17 cellular contexts compared by ENCODE assay signal in genomic region chr2:175233135-175233719, GRCh38. TPM values are rescaled to one million over a fixed set of nuclear protein-coding genes. Genes with fewer than 3 reads are reported as not detected.
DNase-seq lines count a peak whose midpoint lies in the region; ATAC-seq, FAIRE-seq and TF ChIP-seq lines count a peak whose summit lies in the region.
"Had no signal": no experiment of that assay in that cellular context is flagged by ENCODE, and none has a peak within 500 bp of the region (broad histone marks: within the 10 kb centered on the region; RNA-seq: fewer than 3 reads in every experiment).

No MANE protein-coding gene starts in this region.

- peaks cover 29% of the 10 kb centered on the region for H3K27me3 Mint-ChIP-seq in activated T-cell treated with anti-CD3 and anti-CD28 coated beads, Interleukin-2, amount 50 U/mL, for 72 hours (ENCODE audit: low read depth)
- peaks cover 12% of the 10 kb centered on the region for H3K27me3 Mint-ChIP-seq in CD8-positive, alpha-beta T cell (ENCODE audit: low read depth)

- no peak for TF ChIP-seq EP300 in upper lobe of left lung (IDR thresholded peaks at IDR 0.05)

- H3K27ac ChIP-seq in PC-3 (ENCODE audit: low read length) (peak overlapping the region; percentile 20; the same call in 1 of the 2 replicates), upper lobe of left lung (no peak overlapping the region)
- H3K27ac ChIP-seq in CD8-positive, alpha-beta T cell (ENCODE audit: low read depth, low read length): no peak overlapping the region
- H3K27ac ChIP-seq: thyroid gland had no signal

- H3K27ac Mint-ChIP-seq in activated T-cell treated with anti-CD3 and anti-CD28 coated beads, Interleukin-2, amount 50 U/mL, for 72 hours: no peak overlapping the region
- no peak overlapping the region for H3K27ac Mint-ChIP-seq in CD8-positive, alpha-beta T cell
- H3K27ac Mint-ChIP-seq: brain; naive thymus-derived CD4-positive, alpha-beta T cell; WTC11 had no signal

- peaks cover 31% of the 10 kb centered on the region for H3K4me1 Mint-ChIP-seq in activated T-cell treated with anti-CD3 and anti-CD28 coated beads, Interleukin-2, amount 50 U/mL, for 72 hours (ENCODE audit: low read depth)
- H3K4me1 Mint-ChIP-seq in CD8-positive, alpha-beta T cell (ENCODE audit: low read depth): no peaks in the 10 kb centered on the region
- H3K4me1 Mint-ChIP-seq: brain, WTC11 had no signal

- CTCF ChIA-PET in PC-3 (lab: Charles Lee): no interaction called here
- CTCF ChIA-PET in CD8-positive, alpha-beta T cell (lab: Charles Lee): no interaction called here

- peak; percentile 68 to 70 for ATAC-seq in activated T-cell treated with anti-CD3 and anti-CD28 coated beads, Interleukin-2, amount 50 U/mL, for 72 hours (replicated peaks in 1 of 2)
- ATAC-seq in PC-3: peak; percentile 82
- ATAC-seq in upper lobe of left lung (ENCODE audit: low FRiP score in 2 of 2): no peak
- ATAC-seq in CD8-positive, alpha-beta T cell: no peak
- ATAC-seq: activated T-cell treated with anti-CD3 and anti-CD28 coated beads, Interleukin-2, amount 50 U/mL, for 4 hours; naive thymus-derived CD4-positive, alpha-beta T cell; WTC11 had no signal

- H3K9ac ChIP-seq in PC-3 (ENCODE audit: low read length): no peak overlapping the region

- H3K4me2 ChIP-seq in PC-3 (ENCODE audit: low read length): no peak overlapping the region

- peaks cover 2% of the 10 kb centered on the region; the same call in 1 of the 2 replicates for H3K27me3 ChIP-seq in PC-3 (ENCODE audit: low read length)
- no peaks in the 10 kb centered on the region for H3K27me3 ChIP-seq in upper lobe of left lung
- no peaks in the 10 kb centered on the region for H3K27me3 ChIP-seq in CD8-positive, alpha-beta T cell (ENCODE audit: insufficient read depth, low read length)
- H3K27me3 ChIP-seq: thyroid gland had no signal

- H3K36me3 ChIP-seq in PC-3 (ENCODE audit: low read depth, low read length): no peaks in the 10 kb centered on the region
- no peaks in the 10 kb centered on the region for H3K36me3 ChIP-seq in upper lobe of left lung
- no peaks in the 10 kb centered on the region for H3K36me3 ChIP-seq in CD8-positive, alpha-beta T cell (ENCODE audit: insufficient read depth, low read length)
- H3K36me3 ChIP-seq: thyroid gland had no signal

- no peaks in the 10 kb centered on the region for H3K9me2 ChIP-seq in PC-3 (replicated peaks; ENCODE audit: low read length)

- POLR2A ChIA-PET in PC-3 (lab: Charles Lee; ENCODE audit: unreplicated experiment): no interaction called here
- POLR2A ChIA-PET in CD8-positive, alpha-beta T cell (lab: Charles Lee): no interaction called here

- H3K9me3 ChIP-seq in PC-3 (ENCODE audit: low read length) (no peaks in the 10 kb centered on the region), upper lobe of left lung (no peaks in the 10 kb centered on the region)
- H3K9me3 ChIP-seq in CD8-positive, alpha-beta T cell (ENCODE audit: low read length): no peaks in the 10 kb centered on the region
- H3K9me3 ChIP-seq: thyroid gland had no signal

- WGBS in upper lobe of left lung, 2 donors: 44 to 45% methylated on average over 4 of the region's 4 CpGs

- no peak for DNase-seq in activated T-cell treated with anti-CD3 and anti-CD28 coated beads, Interleukin-2, amount 50 U/mL, for 72 hours
- no peak for DNase-seq in activated T-cell treated with anti-CD3 and anti-CD28 coated beads, Interleukin-2, amount 50 U/mL, for 48 hours
- DNase-seq in PC-3: peak; percentile 90
- DNase-seq in epithelial cell of esophagus (ENCODE audit: low read depth): peak; percentile 62
- DNase-seq in urothelium cell line (ENCODE audit: low spot score): peak; percentile 20
- DNase-seq in upper lobe of left lung: no peak
- no peak for DNase-seq in CD8-positive, alpha-beta T cell
- DNase-seq in NAMALWA (ENCODE audit: low spot score): no peak
- DNase-seq: activated T-cell treated with anti-CD3 and anti-CD28 coated beads, Interleukin-2, amount 50 U/mL, for 4 hours; islet precursor cell; naive thymus-derived CD4-positive, alpha-beta T cell; NCI-H345; Right ventricle myocardium superior; small intestine; thyroid gland had no signal

- H3K4me3 ChIP-seq in PC-3 (ENCODE audit: low read length): no peak overlapping the region
- no peak overlapping the region for H3K4me3 ChIP-seq in epithelial cell of esophagus (ENCODE audit: low read length)
- H3K4me3 ChIP-seq in upper lobe of left lung: no peak overlapping the region
- H3K4me3 ChIP-seq in CD8-positive, alpha-beta T cell (ENCODE audit: low read depth, low read length): no peak overlapping the region
- H3K4me3 ChIP-seq: thyroid gland had no signal

- H3F3A ChIP-seq in PC-3 (ENCODE audit: low read length, unreplicated experiment): peaks cover 4% of the 10 kb centered on the region

- H2AFZ ChIP-seq in PC-3 (ENCODE audit: low read length): no peak overlapping the region

- intact Hi-C loops in PC-3 (cut with micrococcal nuclease): no loop called here
- intact Hi-C loops in CD8-positive, alpha-beta T cell (cut with DNase I, micrococcal nuclease): no loop called here

- TF ChIP-seq POLR2A in upper lobe of left lung (IDR thresholded peaks at IDR 0.05): no peak

- no peak overlapping the region for H3K4me3 Mint-ChIP-seq in activated T-cell treated with anti-CD3 and anti-CD28 coated beads, Interleukin-2, amount 50 U/mL, for 72 hours
- no peak overlapping the region for H3K4me3 Mint-ChIP-seq in CD8-positive, alpha-beta T cell
- H3K4me3 Mint-ChIP-seq: activated T-cell treated with anti-CD3 and anti-CD28 coated beads, Interleukin-2, amount 50 U/mL, for 4 hours; brain; naive thymus-derived CD4-positive, alpha-beta T cell; WTC11 had no signal

- no peaks in the 10 kb centered on the region for H4K20me1 ChIP-seq in PC-3 (ENCODE audit: low read length)

- peaks cover 7 to 10% of the 10 kb centered on the region in 2 donors for H3K9me3 Mint-ChIP-seq in activated T-cell treated with anti-CD3 and anti-CD28 coated beads, Interleukin-2, amount 50 U/mL, for 72 hours
- H3K9me3 Mint-ChIP-seq in CD8-positive, alpha-beta T cell: peaks cover 3% of the 10 kb centered on the region

- FAIRE-seq in urothelium cell line (lab: Jason Lieb, UNC): no peak
- FAIRE-seq: small intestine had no signal

- no TSS peak for BruUV-seq in PC-3 (replicated peaks; lab: Mats Ljungman, UMichigan)

- TF ChIP-seq CTCF in PC-3 (conservative IDR thresholded peaks at IDR 0.05; ENCODE audit: low read depth, low read length) (no peak), epithelial cell of esophagus (IDR thresholded peaks at IDR 0.05; ENCODE audit: insufficient read depth, low read depth, low read length, missing control alignments) (no peak), upper lobe of left lung (IDR thresholded peaks at IDR 0.05) (no peak)
- TF ChIP-seq CTCF in CD8-positive, alpha-beta T cell (IDR thresholded peaks at IDR 0.05): no peak

- H3K79me2 ChIP-seq in PC-3 (ENCODE audit: low read length): no peaks in the 10 kb centered on the region

- H3K36me3 Mint-ChIP-seq in activated T-cell treated with anti-CD3 and anti-CD28 coated beads, Interleukin-2, amount 50 U/mL, for 72 hours (ENCODE audit: insufficient read depth in 2 of 2): peaks cover 7% of the 10 kb centered on the region in 2 donors
- no peaks in the 10 kb centered on the region for H3K36me3 Mint-ChIP-seq in CD8-positive, alpha-beta T cell
- H3K36me3 Mint-ChIP-seq: brain had no signal

- H3K4me1 ChIP-seq in PC-3 (ENCODE audit: insufficient read depth, low read length): peaks cover 27% of the 10 kb centered on the region
- H3K4me1 ChIP-seq in upper lobe of left lung: no peaks in the 10 kb centered on the region
- no peaks in the 10 kb centered on the region for H3K4me1 ChIP-seq in CD8-positive, alpha-beta T cell (ENCODE audit: insufficient read depth, low read length)
- H3K4me1 ChIP-seq: thyroid gland had no signal

RNA-seq across cellular contexts. Expression of gene ATP5MC3, which starts 51.7 kb away (rescaled TPM):
- 100 to 1,000 TPM; 186 to 210 TPM for total RNA-seq in activated T-cell treated with anti-CD3 and anti-CD28 coated beads, Interleukin-2, amount 50 U/mL, for 72 hours
- total RNA-seq in PC-3 (2014; rRNA removed): 214 and 254 TPM in 2 replicates
- 100 to 1,000 TPM in 3 of 6 donors, 10 to 100 TPM in 3; 14.8 to 164 (median 107) TPM for total RNA-seq in upper lobe of left lung
- total RNA-seq in CD8-positive, alpha-beta T cell: 10 to 100 TPM; 70.2 to 73.4 TPM

Comparison
In these comparisons a context has a peak if more than half of its experiments do, and no peak if none do; other contexts are left out.
1. ATAC-seq: peak in activated T-cell treated with anti-CD3 and anti-CD28 coated beads, Interleukin-2, amount 50 U/mL, for 72 hours (2 of 2) and PC-3 (single experiment); none in upper lobe of left lung (0 of 2) and CD8-positive, alpha-beta T cell (single experiment).
2. DNase-seq: peak in PC-3 (single experiment), epithelial cell of esophagus (single experiment) and urothelium cell line (single experiment); none in activated T-cell treated with anti-CD3 and anti-CD28 coated beads, Interleukin-2, amount 50 U/mL, for 72 hours (0 of 2), activated T-cell treated with anti-CD3 and anti-CD28 coated beads, Interleukin-2, amount 50 U/mL, for 48 hours (0 of 2), upper lobe of left lung (0 of 2), CD8-positive, alpha-beta T cell (0 of 7) and NAMALWA (single experiment).